In the genomic region with DNA sequence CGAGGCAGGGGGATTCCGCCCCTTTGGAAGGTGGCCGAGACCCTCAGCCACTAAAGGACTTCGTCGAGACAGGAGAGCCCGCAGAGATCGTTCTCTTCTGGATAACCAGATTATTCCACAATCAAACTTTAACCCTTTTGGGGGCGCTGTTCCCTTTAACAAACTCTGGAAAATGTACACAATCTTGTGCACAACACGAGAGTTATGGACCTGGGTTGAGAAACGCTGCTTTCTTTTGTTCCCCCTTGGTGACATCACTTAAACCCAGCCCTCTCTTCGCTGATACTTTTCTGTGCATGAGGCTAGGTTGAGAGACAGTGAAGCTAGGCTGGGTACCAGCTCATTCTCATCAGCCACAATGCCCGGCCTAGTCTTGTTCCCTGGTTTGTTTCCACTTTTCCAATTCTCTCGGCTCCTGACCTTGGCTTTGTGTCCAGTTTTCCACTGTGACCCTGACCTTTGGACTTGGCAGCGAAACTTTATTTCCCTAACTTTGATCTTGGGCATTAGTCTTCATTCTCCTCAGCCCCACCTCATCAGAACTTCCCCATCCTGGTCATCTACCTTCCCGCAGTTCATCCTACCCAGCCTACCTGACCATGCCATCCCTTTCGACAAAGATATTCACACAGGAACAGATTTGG, we compare ENCODE assay signal across 8 cellular contexts. TPM values are rescaled to one million over a fixed set of nuclear protein-coding genes. Genes with fewer than 3 reads are reported as not detected.
DNase-seq lines count a peak whose midpoint lies in the region; ATAC-seq, FAIRE-seq and TF ChIP-seq lines count a peak whose summit lies in the region.

No MANE protein-coding gene starts in this region.

- H3K36me3 Mint-ChIP-seq in T-helper 17 cell (ENCODE audit: low read depth) (peaks cover 7% of the 10 kb centered on the region), endodermal cell (ENCODE audit: low read depth) (peaks cover 21% of the 10 kb centered on the region)

- H3K27me3 Mint-ChIP-seq in T-helper 17 cell: no peaks in the 10 kb centered on the region
- no peaks in the 10 kb centered on the region for H3K27me3 Mint-ChIP-seq in endodermal cell (ENCODE audit: insufficient read depth)

- peak overlapping the region; percentile 99 for H3K4me3 Mint-ChIP-seq in T-helper 17 cell
- H3K4me3 Mint-ChIP-seq in endodermal cell: peak overlapping the region; percentile 73

- POLR2A ChIA-PET in A549 (lab: Yijun Ruan, JAX): no interaction called here

- peak overlapping the region; percentile 10 for H3K4ac ChIP-seq in mesendoderm (ENCODE audit: low read depth, low read length)

- peaks cover 20% of the 10 kb centered on the region for H3K79me1 ChIP-seq in mesendoderm (ENCODE audit: low read length)

- no peak overlapping the region for H2BK120ac ChIP-seq in mesendoderm (ENCODE audit: low read depth, low read length)

- H3K79me2 ChIP-seq in mesendoderm (ENCODE audit: control insufficient read depth, insufficient read depth, low read length): peaks cover 32% of the 10 kb centered on the region

- peak overlapping the region; percentile 5 for H3K18ac ChIP-seq in mesendoderm (ENCODE audit: low read length)

- peak overlapping the region; percentile 86 for H3K56ac ChIP-seq in mesendoderm (ENCODE audit: low read length)

- H3K4me3 ChIP-seq in A549 (peak overlapping the region; percentile 74), GM08714 (ENCODE audit: low read length) (peak overlapping the region; percentile 80), endodermal cell (ENCODE audit: low read length) (peak overlapping the region; percentile 99), mesendoderm (ENCODE audit: low read length) (peak overlapping the region; percentile 30), tibial artery (peak overlapping the region; percentile 97 to 98)

- H2BK15ac ChIP-seq in mesendoderm (replicated peaks; ENCODE audit: low read depth): no peak overlapping the region

- CTCF ChIA-PET in A549 (lab: Yijun Ruan, JAX): interaction anchor here (0.6 to 3.4 kb wide), 10 partner anchors 8 to 341 kb away, joined by 3 to 27 read pairs (median 4); no protein-coding TSS in a partner anchor

- intact Hi-C loops in tibial artery (cut with DNase I; ENCODE audit: low total_unique reads): loop anchor here (5.0 to 10.0 kb wide), 2 partner anchors 97 to 490 kb away; a partner anchor contains a TSS

- H2BK5ac ChIP-seq in mesendoderm (ENCODE audit: low read length): no peak overlapping the region

- no peak for TF ChIP-seq EP300 in A549 (IDR thresholded peaks at IDR 0.05)

- H3K27ac Mint-ChIP-seq in T-helper 17 cell (peak overlapping the region; percentile 95), endodermal cell (peak overlapping the region; percentile 93)

- H3K4me1 ChIP-seq in A549: peaks cover 16% of the 10 kb centered on the region
- peaks cover 12% of the 10 kb centered on the region for H3K4me1 ChIP-seq in endodermal cell (ENCODE audit: control insufficient read depth, insufficient read depth, low read length)
- no peaks in the 10 kb centered on the region for H3K4me1 ChIP-seq in mesendoderm (ENCODE audit: control insufficient read depth, low read depth, low read length)
- peaks cover 0 to 49% (median 21%) of the 10 kb centered on the region in 4 donors for H3K4me1 ChIP-seq in tibial artery

- H3K27me3 ChIP-seq in endodermal cell (ENCODE audit: control insufficient read depth, insufficient read depth, low read length, poor library complexity, severe bottlenecking) (no peaks in the 10 kb centered on the region), mesendoderm (ENCODE audit: insufficient read depth, low read length, poor library complexity) (no peaks in the 10 kb centered on the region), tibial artery (no peaks in the 10 kb centered on the region)

- no peak for FAIRE-seq in A549 (lab: Jason Lieb, UNC)

- H3K4me1 Mint-ChIP-seq in T-helper 17 cell: peaks cover 61% of the 10 kb centered on the region
- H3K4me1 Mint-ChIP-seq in endodermal cell: peaks cover 21% of the 10 kb centered on the region

- 30% methylated on average over 16 of the region's 16 CpGs for WGBS in A549 (ENCODE audit: missing lambda C conversion rate)
- 39 to 61% methylated on average over 6 to 16 of the region's 16 CpGs for WGBS in endodermal cell (ENCODE audit: insufficient coverage in 1 of 2, insufficient read length in 1 of 2), 2 experiments
- no CpG with 5 or more reads among the region's 16 CpGs for WGBS in mesendoderm (ENCODE audit: extremely low coverage, insufficient coverage, low lambda C conversion rate)

- no peaks in the 10 kb centered on the region for H3K9me3 Mint-ChIP-seq in endodermal cell

- no peak overlapping the region for H2AK5ac ChIP-seq in mesendoderm (ENCODE audit: low read length)

- H3K9ac ChIP-seq in endodermal cell (ENCODE audit: extremely low read depth, low read length, poor library complexity, severe bottlenecking) (peak overlapping the region; percentile 98), mesendoderm (ENCODE audit: low read length) (peak overlapping the region; percentile 76)

- H3K4me2 ChIP-seq in A549 (peak overlapping the region; percentile 84), mesendoderm (ENCODE audit: low read length) (peak overlapping the region; percentile 62)

- peak; percentile 65 to 68 for ATAC-seq in A549
- ATAC-seq in HG02884 (IDR thresholded peaks at IDR 0.05; ENCODE audit: unreplicated experiment): peak; percentile 17
- peak; percentile 34 for ATAC-seq in T-helper 17 cell

- TF ChIP-seq POLR2A in A549 (IDR thresholded peaks at IDR 0.05; ENCODE audit: low read length): no peak

- H3K23ac ChIP-seq in mesendoderm (ENCODE audit: low read length): no peak overlapping the region

- H3K27ac ChIP-seq in A549 (peak overlapping the region; percentile 86 to 93), endodermal cell (ENCODE audit: low read depth, low read length) (peak overlapping the region; percentile 80), mesendoderm (ENCODE audit: low read depth, low read length) (no peak overlapping the region), tibial artery (peak overlapping the region; percentile 90 to 95)

- TF ChIP-seq RAD21 in A549 (conservative IDR thresholded peaks at IDR 0.05 in 1 of 2, IDR thresholded peaks at IDR 0.05 in 1 of 2): peak; percentile 64 to 66

- H3K36me3 ChIP-seq in endodermal cell (ENCODE audit: control insufficient read depth, insufficient read depth, low read length) (peaks cover 27% of the 10 kb centered on the region), mesendoderm (ENCODE audit: control insufficient read depth, insufficient read depth, low read length) (no peaks in the 10 kb centered on the region), tibial artery (peaks cover 0 to 11% (median 6%) of the 10 kb centered on the region in 3 donors)

- H3K9me3 ChIP-seq in A549: no peaks in the 10 kb centered on the region
- H3K9me3 ChIP-seq in T-helper 17 cell (ENCODE audit: control insufficient read depth, low read length, poor library complexity, severe bottlenecking): no peaks in the 10 kb centered on the region
- H3K9me3 ChIP-seq in endodermal cell (ENCODE audit: control insufficient read depth, low read length): no peaks in the 10 kb centered on the region
- no peaks in the 10 kb centered on the region for H3K9me3 ChIP-seq in tibial artery

- H4K5ac ChIP-seq in mesendoderm (ENCODE audit: low read length): no peak overlapping the region

- TF ChIP-seq CTCF in A549 (IDR thresholded peaks at IDR 0.05) (peak; percentile 80), endodermal cell (conservative IDR thresholded peaks at IDR 0.05) (peak; percentile 76), tibial artery (IDR thresholded peaks at IDR 0.05) (peak; percentile 35 to 56)

- no peak overlapping the region for H4K8ac ChIP-seq in mesendoderm (ENCODE audit: low read depth, low read length)

- peak; percentile 86 to 87 for DNase-seq in A549 (ENCODE audit: low read depth in 1 of 2, low spot score in 1 of 2)
- DNase-seq in NCI-H1694 (lab: John Stamatoyannopoulos, UW): peak; percentile 91
- no peak for DNase-seq in T-helper 17 cell
- DNase-seq in endodermal cell: no peak
- DNase-seq in mesendoderm: peak; percentile 76
- no peak for DNase-seq in tibial artery

TF ChIP-seq in A549, 52 proteins besides CTCF, POLR2A, EP300 and RAD21 (continues in another document):
- TF ChIP-seq RARB (CRISPR knock-in tag; IDR thresholded peaks at IDR 0.05) (no peak), MAZ (IDR thresholded peaks at IDR 0.05; ENCODE audit: borderline replicate concordance, low read depth, low read length) (0 out of 2 replicates have a peak, but pooled peaks have one; percentile 15)
- TF ChIP-seq, protein P1, sequence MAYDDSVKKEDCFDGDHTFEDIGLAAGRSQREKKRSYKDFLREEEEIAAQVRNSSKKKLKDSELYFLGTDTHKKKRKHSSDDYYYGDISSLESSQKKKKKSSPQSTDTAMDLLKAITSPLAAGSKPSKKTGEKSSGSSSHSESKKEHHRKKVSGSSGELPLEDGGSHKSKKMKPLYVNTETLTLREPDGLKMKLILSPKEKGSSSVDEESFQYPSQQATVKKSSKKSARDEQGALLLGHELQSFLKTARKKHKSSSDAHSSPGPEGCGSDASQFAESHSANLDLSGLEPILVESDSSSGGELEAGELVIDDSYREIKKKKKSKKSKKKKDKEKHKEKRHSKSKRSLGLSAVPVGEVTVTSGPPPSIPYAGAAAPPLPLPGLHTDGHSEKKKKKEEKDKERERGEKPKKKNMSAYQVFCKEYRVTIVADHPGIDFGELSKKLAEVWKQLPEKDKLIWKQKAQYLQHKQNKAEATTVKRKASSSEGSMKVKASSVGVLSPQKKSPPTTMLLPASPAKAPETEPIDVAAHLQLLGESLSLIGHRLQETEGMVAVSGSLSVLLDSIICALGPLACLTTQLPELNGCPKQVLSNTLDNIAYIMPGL (CRISPR knock-in tag; IDR thresholded peaks at IDR 0.05; ENCODE audit: borderline replicate concordance): no peak
- TF ChIP-seq, protein P2, sequence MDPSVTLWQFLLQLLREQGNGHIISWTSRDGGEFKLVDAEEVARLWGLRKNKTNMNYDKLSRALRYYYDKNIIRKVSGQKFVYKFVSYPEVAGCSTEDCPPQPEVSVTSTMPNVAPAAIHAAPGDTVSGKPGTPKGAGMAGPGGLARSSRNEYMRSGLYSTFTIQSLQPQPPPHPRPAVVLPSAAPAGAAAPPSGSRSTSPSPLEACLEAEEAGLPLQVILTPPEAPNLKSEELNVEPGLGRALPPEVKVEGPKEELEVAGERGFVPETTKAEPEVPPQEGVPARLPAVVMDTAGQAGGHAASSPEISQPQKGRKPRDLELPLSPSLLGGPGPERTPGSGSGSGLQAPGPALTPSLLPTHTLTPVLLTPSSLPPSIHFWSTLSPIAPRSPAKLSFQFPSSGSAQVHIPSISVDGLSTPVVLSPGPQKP (IDR thresholded peaks at IDR 0.05; ENCODE audit: low read depth, low read length): no peak

RNA-seq across cellular contexts. Expression of a gene that starts 0.8 kb away (rescaled TPM):
- 94.6 and 98.3 TPM in 2 replicates for polyA plus RNA-seq in A549 (2011; rRNA removed)
- 69.9 and 81.4 TPM in 2 replicates for polyA plus RNA-seq in A549 (2012; cell fraction: cytosol; rRNA removed)
- polyA plus RNA-seq in A549 (2012; cell fraction: nucleus; rRNA removed): 157 and 158 TPM in 2 replicates
- polyA plus RNA-seq in A549 (2017; fragmentation: RNase III; extraction: RNeasy Plus Mini Kit Qiagen cat#74134 plus additional on column Dnase treatment): 56.6 to 62.5 TPM (median 60.3 TPM) in 3 replicates
- 56.4 and 61.7 TPM in 2 replicates for polyA minus RNA-seq in A549 (2011; rRNA and poly(A)+ RNA removed)
- total RNA-seq in T-helper 17 cell: 100 to 1,000 TPM; 115 to 124 TPM
- 10 to 100 TPM; 52.0 to 68.6 TPM for total RNA-seq in endodermal cell
- 35.7 TPM for polyA plus RNA-seq in endodermal cell (2013, experiment 1 of 2)
- 33.5 TPM for polyA plus RNA-seq in endodermal cell (2013, experiment 2 of 2)
- polyA plus RNA-seq in mesendoderm (2013, experiment 1 of 2): 40.2 TPM
- 39.7 TPM for polyA plus RNA-seq in mesendoderm (2013, experiment 2 of 2)

Comparison
In these comparisons a context has a peak if more than half of its experiments do, and no peak if none do; other contexts are left out.
1. DNase-seq: peak in A549 (2 of 2), NCI-H1694 (single experiment) and mesendoderm (single experiment); none in T-helper 17 cell (0 of 3), endodermal cell (single experiment) and tibial artery (0 of 2).
2. H3K4me3 ChIP-seq: peak in every context shown above with its lines; median percentile 99 in endodermal cell; 98 in tibial artery; 80 in GM08714; 74 in A549; 30 in mesendoderm.
3. Peak in every context shown above with its lines, with median percentiles within 50 percentile points of each other: ATAC-seq and CTCF ChIP-seq.